1 cellular context compared by ENCODE assay signal in the genomic region with DNA sequence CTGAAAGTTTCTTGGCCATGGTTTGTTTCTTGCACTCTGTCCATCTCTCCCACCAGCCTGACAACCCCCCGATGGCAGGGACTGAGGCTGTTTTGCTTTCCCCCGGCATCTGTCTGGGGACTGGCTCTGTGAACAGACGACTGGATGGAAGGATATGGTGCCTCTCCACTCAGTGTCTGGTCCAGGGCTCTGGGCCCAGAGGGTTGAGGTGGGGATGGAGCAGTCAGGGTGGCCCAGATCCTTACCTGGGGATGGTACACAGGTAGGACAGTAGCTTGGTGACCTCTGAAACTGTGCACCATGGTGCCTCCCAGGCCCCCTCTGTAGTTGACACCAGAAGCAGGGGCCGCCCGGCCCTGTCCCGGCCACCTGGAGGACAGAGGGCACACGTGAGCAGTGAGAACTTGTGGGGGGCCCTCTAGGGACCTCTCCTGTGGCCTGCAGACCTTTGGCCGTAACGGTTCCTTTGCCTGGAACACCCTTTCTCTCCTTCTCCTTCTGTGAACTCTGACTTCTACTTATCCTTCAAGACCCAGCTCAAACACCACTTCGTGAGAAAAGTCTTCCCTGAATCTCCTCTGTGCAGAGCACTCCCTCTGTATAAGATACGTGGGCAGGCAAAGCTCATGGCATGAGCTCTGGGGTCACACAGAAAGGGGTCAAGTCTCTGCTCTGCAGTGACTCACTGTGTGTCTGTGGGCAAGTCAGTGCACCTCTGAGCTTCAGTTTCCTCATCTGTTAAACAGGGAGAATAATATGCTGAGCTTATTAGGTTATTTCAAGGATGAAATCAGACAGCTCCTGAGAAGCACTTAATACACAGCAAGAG.
TF ChIP-seq lines count a peak whose summit lies in the region.

No MANE protein-coding gene starts in this region.

TF ChIP-seq in H1, 55 proteins besides CTCF, POLR2A, EP300 and RAD21:
- TF ChIP-seq BRCA1 (IDR thresholded peaks at IDR 0.05; ENCODE audit: low read depth, low read length) (no peak), JUND (IDR thresholded peaks at IDR 0.05; ENCODE audit: low read length) (no peak), ASH2L (IDR thresholded peaks at IDR 0.05; ENCODE audit: low read length) (no peak), GABPA (IDR thresholded peaks at IDR 0.05; ENCODE audit: borderline replicate concordance, insufficient read depth, low read length) (no peak)
- TF ChIP-seq, protein P1, sequence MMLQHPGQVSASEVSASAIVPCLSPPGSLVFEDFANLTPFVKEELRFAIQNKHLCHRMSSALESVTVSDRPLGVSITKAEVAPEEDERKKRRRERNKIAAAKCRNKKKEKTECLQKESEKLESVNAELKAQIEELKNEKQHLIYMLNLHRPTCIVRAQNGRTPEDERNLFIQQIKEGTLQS (IDR thresholded peaks at IDR 0.05; ENCODE audit: insufficient read depth, low read depth, low read length), result no peak
